1 cellular context compared by ENCODE assay signal in the genomic region with DNA sequence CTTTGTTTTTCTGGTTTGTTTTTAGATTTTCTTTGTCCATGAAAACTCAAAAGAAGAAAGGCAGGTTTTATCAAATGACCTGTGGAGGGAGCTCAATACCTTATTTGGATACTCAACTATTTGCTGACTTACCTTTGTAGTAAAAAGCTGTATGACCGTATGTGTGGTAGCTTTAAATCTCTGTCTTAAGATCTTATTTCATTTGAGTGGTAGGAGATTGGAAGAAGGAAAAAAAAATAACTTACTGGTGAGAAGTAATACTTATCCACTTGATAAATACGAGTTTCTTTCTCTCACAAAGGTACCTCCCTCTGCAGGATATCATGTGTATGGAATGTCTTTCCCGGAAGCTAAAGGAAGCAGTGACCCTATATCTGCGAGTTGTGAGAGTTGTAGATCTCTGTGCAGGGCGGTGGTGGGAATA.
TF ChIP-seq lines count a peak whose summit lies in the region.

No MANE protein-coding gene starts in this region.

TF ChIP-seq in K562, 482 proteins besides CTCF, POLR2A, EP300 and RAD21:
- no peak for TF ChIP-seq PHB2 (IDR thresholded peaks at IDR 0.05; ENCODE audit: low read depth)
- TF ChIP-seq HDAC8 (tag; IDR thresholded peaks at IDR 0.05) = no peak
- no peak for TF ChIP-seq OTX1 (CRISPR knock-in tag; IDR thresholded peaks at IDR 0.05)
- TF ChIP-seq, protein P1, sequence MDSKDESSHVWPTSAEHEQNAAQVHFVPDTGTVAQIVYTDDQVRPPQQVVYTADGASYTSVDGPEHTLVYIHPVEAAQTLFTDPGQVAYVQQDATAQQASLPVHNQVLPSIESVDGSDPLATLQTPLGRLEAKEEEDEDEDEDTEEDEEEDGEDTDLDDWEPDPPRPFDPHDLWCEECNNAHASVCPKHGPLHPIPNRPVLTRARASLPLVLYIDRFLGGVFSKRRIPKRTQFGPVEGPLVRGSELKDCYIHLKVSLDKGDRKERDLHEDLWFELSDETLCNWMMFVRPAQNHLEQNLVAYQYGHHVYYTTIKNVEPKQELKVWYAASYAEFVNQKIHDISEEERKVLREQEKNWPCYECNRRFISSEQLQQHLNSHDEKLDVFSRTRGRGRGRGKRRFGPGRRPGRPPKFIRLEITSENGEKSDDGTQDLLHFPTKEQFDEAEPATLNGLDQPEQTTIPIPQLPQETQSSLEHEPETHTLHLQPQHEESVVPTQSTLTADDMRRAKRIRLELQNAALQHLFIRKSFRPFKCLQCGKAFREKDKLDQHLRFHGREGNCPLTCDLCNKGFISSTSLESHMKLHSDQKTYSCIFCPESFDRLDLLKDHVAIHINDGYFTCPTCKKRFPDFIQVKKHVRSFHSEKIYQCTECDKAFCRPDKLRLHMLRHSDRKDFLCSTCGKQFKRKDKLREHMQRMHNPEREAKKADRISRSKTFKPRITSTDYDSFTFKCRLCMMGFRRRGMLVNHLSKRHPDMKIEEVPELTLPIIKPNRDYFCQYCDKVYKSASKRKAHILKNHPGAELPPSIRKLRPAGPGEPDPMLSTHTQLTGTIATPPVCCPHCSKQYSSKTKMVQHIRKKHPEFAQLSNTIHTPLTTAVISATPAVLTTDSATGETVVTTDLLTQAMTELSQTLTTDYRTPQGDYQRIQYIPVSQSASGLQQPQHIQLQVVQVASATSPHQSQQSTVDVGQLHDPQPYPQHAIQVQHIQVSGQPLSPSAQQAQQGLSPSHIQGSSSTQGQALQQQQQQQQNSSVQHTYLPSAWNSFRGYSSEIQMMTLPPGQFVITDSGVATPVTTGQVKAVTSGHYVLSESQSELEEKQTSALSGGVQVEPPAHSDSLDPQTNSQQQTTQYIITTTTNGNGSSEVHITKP (IDR thresholded peaks at IDR 0.05; ENCODE audit: partially characterized antibody) = no peak
